9 cellular contexts compared by ENCODE assay signal in the genomic region with DNA sequence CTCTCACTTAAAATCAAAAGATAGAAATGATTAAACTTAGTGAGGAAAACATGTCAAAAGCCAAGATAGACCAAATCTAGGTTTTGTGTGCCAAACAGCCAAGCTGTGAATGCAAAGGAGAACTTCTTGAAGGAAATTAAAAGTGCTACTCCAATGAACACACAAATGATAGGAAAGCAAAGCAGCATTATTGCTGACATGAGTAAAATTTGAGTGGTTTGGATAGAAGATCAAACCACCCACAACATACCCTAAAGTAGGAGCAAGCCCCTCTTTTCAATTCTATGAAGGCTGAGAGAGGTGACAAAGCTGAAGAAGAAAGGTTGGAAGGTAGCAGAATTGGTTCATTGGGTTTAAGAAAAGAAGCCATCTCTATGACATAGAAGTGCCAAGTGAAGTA.
"Had no signal": no experiment of that assay in that cellular context is flagged by ENCODE, and none has a peak within 500 bp of the region (broad histone marks: within the 10 kb centered on the region; RNA-seq: fewer than 3 reads in every experiment).

No MANE protein-coding gene starts in this region.

- H3K4me1 Mint-ChIP-seq: GM23338 had no signal

- H3K27ac ChIP-seq: KMS-11 had no signal

- H3K4me2 ChIP-seq: GM23338, KMS-11 had no signal

- H3K4me3 Mint-ChIP-seq: GM23338, H9 had no signal

- H2AFZ ChIP-seq: GM23338 had no signal

- H3K9me3 Mint-ChIP-seq: GM23338, H9 had no signal

- ATAC-seq: GM23338 had no signal

- DNase-seq: H9, HCEC 1CT, Karpas-422, KBM-7 had no signal

- H3K9ac ChIP-seq: KMS-11 had no signal

- H3K27ac Mint-ChIP-seq: GM23338, H9 had no signal

- FAIRE-seq: H1, H54, HTR-8/SVneo had no signal

- H3K4me3 ChIP-seq: GM23338 had no signal
